ENCODE assay signal across 1 cellular context in the genomic region with DNA sequence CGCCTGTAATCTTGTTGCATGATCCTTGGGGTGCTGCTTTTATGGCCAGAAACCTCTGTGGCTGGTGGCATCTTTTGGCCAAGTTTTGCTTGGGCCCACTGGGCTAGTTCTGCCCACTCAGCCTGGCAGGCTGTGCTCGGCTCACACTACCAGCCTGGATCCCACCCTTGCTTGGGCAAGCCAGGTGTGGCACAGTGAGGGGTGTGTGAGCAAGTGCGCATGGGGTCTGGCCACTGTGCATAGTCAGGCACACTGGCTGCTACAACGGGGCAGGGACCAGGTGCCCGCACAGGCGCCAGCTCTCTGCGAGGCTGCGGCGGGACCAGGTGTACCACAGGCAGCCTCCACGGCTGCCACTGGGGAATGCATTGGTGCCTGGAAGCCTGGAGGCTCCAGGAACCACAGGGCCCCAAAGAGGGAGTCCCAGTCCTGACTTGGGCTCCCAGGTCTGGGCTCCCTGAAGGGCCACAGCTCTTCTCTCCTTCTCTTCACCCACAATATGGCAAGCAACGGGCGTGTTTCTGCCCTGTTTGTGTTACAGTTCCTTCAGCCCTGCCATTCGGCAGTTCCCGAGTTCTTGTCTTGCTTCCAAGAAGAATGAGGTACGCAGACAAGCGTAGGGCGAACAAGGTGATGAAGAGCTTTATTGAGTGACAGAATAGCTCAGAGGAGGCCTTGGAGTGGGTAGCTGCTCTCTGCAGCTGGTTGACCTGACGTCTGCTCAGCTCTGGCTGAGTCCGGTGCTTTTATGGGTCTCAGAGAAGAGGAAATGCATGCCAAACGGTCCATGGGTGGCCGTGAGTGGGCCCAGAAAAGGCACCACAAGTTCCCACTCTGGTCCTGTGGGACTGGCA.
TF ChIP-seq lines count a peak whose summit lies in the region.

No MANE protein-coding gene starts in this region.

TF ChIP-seq in HepG2, 621 proteins besides CTCF, POLR2A, EP300 and RAD21 (continued from another document and continues in another):
- TF ChIP-seq CHD2 (IDR thresholded peaks at IDR 0.05; ENCODE audit: low read depth, low read length) (0 out of 2 replicates have a peak, but pooled peaks have one; percentile 23), ZNF737 (CRISPR knock-in tag; IDR thresholded peaks at IDR 0.05; ENCODE audit: borderline replicate concordance) (no peak), ZFP91 (CRISPR knock-in tag; IDR thresholded peaks at IDR 0.05; ENCODE audit: borderline replicate concordance) (0 out of 2 replicates have a peak, but pooled peaks have one; percentile 9), ZNF556 (CRISPR knock-in tag; IDR thresholded peaks at IDR 0.05; ENCODE audit: borderline replicate concordance) (0 out of 2 replicates have a peak, but pooled peaks have one; percentile 62), ZFYVE20 (CRISPR knock-in tag; IDR thresholded peaks at IDR 0.05; ENCODE audit: borderline replicate concordance, low read depth) (peak; percentile 72; the same call in 1 of the 2 replicates), MAZ (IDR thresholded peaks at IDR 0.05; ENCODE audit: borderline replicate concordance, low read depth, low read length) (no peak; the same call in 1 of the 2 replicates), MAZ (CRISPR knock-in tag; IDR thresholded peaks at IDR 0.05; ENCODE audit: low read depth) (peak; percentile 50; the same call in 1 of the 2 replicates), ATF7 (IDR thresholded peaks at IDR 0.05) (no peak), ATF7 (CRISPR knock-in tag; IDR thresholded peaks at IDR 0.05) (peak; percentile 75; the same call in 1 of the 2 replicates), CAMTA2 (CRISPR knock-in tag; IDR thresholded peaks at IDR 0.05; ENCODE audit: borderline replicate concordance) (peak; percentile 65; the same call in 1 of the 2 replicates), ZNF883 (CRISPR knock-in tag; IDR thresholded peaks at IDR 0.05; ENCODE audit: not compliant biosample characterization) (peak; percentile 9), KLF11 (CRISPR knock-in tag; IDR thresholded peaks at IDR 0.05) (peak; percentile 35; the same call in 1 of the 2 replicates), TRIM24 (CRISPR knock-in tag; IDR thresholded peaks at IDR 0.05) (peak; percentile 82; the same call in 1 of the 2 replicates), KDM3A (CRISPR knock-in tag; IDR thresholded peaks at IDR 0.05; ENCODE audit: low read depth) (peak; percentile 28; the same call in 1 of the 2 replicates), CHCHD3 (CRISPR knock-in tag; IDR thresholded peaks at IDR 0.05) (peak; percentile 86; the same call in 1 of the 2 replicates), RBM39 (IDR thresholded peaks at IDR 0.05; ENCODE audit: low read depth, low read length, poor library complexity, severe bottlenecking) (peak; percentile 7), KDM1A (CRISPR knock-in tag; IDR thresholded peaks at IDR 0.05) (no peak), ZNF720 (CRISPR knock-in tag; IDR thresholded peaks at IDR 0.05) (0 out of 2 replicates have a peak, but pooled peaks have one; percentile 46), ZNF777 (CRISPR knock-in tag; IDR thresholded peaks at IDR 0.05) (peak; percentile 23; the same call in 1 of the 2 replicates), HMG20B (CRISPR knock-in tag; conservative IDR thresholded peaks at IDR 0.05) (no peak), HHEX (CRISPR knock-in tag; IDR thresholded peaks at IDR 0.05) (no peak), ZNF224 (CRISPR knock-in tag; IDR thresholded peaks at IDR 0.05) (no peak), ZNF431 (CRISPR knock-in tag; IDR thresholded peaks at IDR 0.05; ENCODE audit: borderline replicate concordance, low read depth) (peak; percentile 1; the same call in 1 of the 2 replicates), ZNF609 (CRISPR knock-in tag; IDR thresholded peaks at IDR 0.05; ENCODE audit: borderline replicate concordance) (peak; percentile 56; the same call in 1 of the 2 replicates), BORCS8-MEF2B (CRISPR knock-in tag; IDR thresholded peaks at IDR 0.05) (0 out of 2 replicates have a peak, but pooled peaks have one; percentile 34), ZNF446 (CRISPR knock-in tag; IDR thresholded peaks at IDR 0.05) (no peak), ZNF776 (CRISPR knock-in tag; IDR thresholded peaks at IDR 0.05) (peak; percentile 61; the same call in 1 of the 2 replicates), ZNF432 (CRISPR knock-in tag; IDR thresholded peaks at IDR 0.05; ENCODE audit: borderline replicate concordance) (0 out of 2 replicates have a peak, but pooled peaks have one; percentile 22), ZBTB39 (CRISPR knock-in tag; IDR thresholded peaks at IDR 0.05) (no peak), FOXK2 (IDR thresholded peaks at IDR 0.05) (no peak), RXRB (CRISPR knock-in tag; IDR thresholded peaks at IDR 0.05; ENCODE audit: borderline replicate concordance) (no peak), ZNF274 (CRISPR knock-in tag; IDR thresholded peaks at IDR 0.05) (no peak; the same call in 1 of the 2 replicates), KDM4B (CRISPR knock-in tag; IDR thresholded peaks at IDR 0.05) (peak; percentile 12; the same call in 1 of the 2 replicates)
- TF ChIP-seq, protein P1, sequence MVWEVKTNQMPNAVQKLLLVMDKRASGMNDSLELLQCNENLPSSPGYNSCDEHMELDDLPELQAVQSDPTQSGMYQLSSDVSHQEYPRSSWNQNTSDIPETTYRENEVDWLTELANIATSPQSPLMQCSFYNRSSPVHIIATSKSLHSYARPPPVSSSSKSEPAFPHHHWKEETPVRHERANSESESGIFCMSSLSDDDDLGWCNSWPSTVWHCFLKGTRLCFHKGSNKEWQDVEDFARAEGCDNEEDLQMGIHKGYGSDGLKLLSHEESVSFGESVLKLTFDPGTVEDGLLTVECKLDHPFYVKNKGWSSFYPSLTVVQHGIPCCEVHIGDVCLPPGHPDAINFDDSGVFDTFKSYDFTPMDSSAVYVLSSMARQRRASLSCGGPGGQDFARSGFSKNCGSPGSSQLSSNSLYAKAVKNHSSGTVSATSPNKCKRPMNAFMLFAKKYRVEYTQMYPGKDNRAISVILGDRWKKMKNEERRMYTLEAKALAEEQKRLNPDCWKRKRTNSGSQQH (CRISPR knock-in tag; IDR thresholded peaks at IDR 0.05; ENCODE audit: low read depth): no peak
- TF ChIP-seq, protein P2, sequence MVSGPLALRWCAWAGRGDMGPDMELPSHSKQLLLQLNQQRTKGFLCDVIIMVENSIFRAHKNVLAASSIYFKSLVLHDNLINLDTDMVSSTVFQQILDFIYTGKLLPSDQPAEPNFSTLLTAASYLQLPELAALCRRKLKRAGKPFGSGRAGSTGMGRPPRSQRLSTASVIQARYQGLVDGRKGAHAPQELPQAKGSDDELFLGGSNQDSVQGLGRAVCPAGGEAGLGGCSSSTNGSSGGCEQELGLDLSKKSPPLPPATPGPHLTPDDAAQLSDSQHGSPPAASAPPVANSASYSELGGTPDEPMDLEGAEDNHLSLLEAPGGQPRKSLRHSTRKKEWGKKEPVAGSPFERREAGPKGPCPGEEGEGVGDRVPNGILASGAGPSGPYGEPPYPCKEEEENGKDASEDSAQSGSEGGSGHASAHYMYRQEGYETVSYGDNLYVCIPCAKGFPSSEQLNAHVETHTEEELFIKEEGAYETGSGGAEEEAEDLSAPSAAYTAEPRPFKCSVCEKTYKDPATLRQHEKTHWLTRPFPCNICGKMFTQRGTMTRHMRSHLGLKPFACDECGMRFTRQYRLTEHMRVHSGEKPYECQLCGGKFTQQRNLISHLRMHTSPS (CRISPR knock-in tag; IDR thresholded peaks at IDR 0.05; ENCODE audit: low read depth): peak; percentile 31; the same call in 1 of the 2 replicates
- TF ChIP-seq, protein P3, sequence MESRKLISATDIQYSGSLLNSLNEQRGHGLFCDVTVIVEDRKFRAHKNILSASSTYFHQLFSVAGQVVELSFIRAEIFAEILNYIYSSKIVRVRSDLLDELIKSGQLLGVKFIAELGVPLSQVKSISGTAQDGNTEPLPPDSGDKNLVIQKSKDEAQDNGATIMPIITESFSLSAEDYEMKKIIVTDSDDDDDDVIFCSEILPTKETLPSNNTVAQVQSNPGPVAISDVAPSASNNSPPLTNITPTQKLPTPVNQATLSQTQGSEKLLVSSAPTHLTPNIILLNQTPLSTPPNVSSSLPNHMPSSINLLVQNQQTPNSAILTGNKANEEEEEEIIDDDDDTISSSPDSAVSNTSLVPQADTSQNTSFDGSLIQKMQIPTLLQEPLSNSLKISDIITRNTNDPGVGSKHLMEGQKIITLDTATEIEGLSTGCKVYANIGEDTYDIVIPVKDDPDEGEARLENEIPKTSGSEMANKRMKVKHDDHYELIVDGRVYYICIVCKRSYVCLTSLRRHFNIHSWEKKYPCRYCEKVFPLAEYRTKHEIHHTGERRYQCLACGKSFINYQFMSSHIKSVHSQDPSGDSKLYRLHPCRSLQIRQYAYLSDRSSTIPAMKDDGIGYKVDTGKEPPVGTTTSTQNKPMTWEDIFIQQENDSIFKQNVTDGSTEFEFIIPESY (CRISPR knock-in tag; IDR thresholded peaks at IDR 0.05): no peak; the same call in 1 of the 2 replicates
- TF ChIP-seq, protein P4, sequence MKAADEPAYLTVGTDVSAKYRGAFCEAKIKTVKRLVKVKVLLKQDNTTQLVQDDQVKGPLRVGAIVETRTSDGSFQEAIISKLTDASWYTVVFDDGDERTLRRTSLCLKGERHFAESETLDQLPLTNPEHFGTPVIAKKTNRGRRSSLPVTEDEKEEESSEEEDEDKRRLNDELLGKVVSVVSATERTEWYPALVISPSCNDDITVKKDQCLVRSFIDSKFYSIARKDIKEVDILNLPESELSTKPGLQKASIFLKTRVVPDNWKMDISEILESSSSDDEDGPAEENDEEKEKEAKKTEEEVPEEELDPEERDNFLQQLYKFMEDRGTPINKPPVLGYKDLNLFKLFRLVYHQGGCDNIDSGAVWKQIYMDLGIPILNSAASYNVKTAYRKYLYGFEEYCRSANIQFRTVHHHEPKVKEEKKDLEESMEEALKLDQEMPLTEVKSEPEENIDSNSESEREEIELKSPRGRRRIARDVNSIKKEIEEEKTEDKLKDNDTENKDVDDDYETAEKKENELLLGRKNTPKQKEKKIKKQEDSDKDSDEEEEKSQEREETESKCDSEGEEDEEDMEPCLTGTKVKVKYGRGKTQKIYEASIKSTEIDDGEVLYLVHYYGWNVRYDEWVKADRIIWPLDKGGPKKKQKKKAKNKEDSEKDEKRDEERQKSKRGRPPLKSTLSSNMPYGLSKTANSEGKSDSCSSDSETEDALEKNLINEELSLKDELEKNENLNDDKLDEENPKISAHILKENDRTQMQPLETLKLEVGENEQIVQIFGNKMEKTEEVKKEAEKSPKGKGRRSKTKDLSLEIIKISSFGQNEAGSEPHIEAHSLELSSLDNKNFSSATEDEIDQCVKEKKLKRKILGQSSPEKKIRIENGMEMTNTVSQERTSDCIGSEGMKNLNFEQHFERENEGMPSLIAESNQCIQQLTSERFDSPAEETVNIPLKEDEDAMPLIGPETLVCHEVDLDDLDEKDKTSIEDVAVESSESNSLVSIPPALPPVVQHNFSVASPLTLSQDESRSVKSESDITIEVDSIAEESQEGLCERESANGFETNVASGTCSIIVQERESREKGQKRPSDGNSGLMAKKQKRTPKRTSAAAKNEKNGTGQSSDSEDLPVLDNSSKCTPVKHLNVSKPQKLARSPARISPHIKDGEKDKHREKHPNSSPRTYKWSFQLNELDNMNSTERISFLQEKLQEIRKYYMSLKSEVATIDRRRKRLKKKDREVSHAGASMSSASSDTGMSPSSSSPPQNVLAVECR (CRISPR knock-in tag; IDR thresholded peaks at IDR 0.05; ENCODE audit: borderline replicate concordance): no peak; the same call in 1 of the 2 replicates
